30 cellular contexts compared by ENCODE assay signal in the genomic region with DNA sequence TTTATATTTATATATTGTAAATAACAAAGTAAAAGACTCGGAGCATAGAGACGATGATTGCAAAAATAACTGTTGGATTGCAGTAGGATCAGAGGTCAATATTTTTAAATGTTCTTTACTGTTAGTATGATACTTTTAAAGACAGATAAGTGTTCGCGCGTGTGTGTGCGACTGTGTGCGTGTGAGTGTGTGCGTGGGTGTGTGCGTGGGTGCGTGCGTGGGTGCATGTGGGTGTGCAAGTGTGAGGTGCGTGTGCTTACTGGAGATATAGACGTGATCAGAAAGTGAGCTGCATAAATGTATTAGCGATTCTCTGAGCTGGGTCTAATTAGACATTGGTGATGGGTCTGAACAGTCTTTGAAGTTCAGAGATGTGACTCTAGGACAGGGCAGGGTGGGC.
"Had no signal": no experiment of that assay in that cellular context is flagged by ENCODE, and none has a peak within 500 bp of the region (broad histone marks: within the 10 kb centered on the region; RNA-seq: fewer than 3 reads in every experiment).

No MANE protein-coding gene starts in this region.

- H3K4me2 ChIP-seq: hepatocyte had no signal

- H3K27me3 Mint-ChIP-seq: activated B cell treated with CpG ODN at 0.5 μM for 24 hours; activated CD8-positive, alpha-beta T cell treated with anti-CD3 and anti-CD28 coated beads for 36 hours; dendritic cell treated with granulocyte-macrophage colony-stimulating factor and Interleukin-4, amounts not matched to agents 40 ng/mL and 50 ng/mL, for 4 days had no signal

- H3K36me3 ChIP-seq: esophagus muscularis mucosa, gastrocnemius medialis, heart right ventricle, WERI-Rb-1 had no signal

- H3K9me3 ChIP-seq: body of pancreas, gastrocnemius medialis, heart right ventricle had no signal

- H3K9me3 Mint-ChIP-seq: activated CD8-positive, alpha-beta T cell treated with anti-CD3 and anti-CD28 coated beads for 36 hours; activated T-cell treated with anti-CD3 and anti-CD28 coated beads, Interleukin-2, amount 50 U/mL, for 4 hours; dendritic cell treated with granulocyte-macrophage colony-stimulating factor and Interleukin-4, amounts not matched to agents 40 ng/mL and 50 ng/mL, for 4 days; T-helper 2 cell treated with Interferon-gamma antibody and Interleukin-4, amounts not matched to agents 5 μg/mL and 100 μg/mL, for 36 hours had no signal

- H3K4me3 ChIP-seq: body of pancreas, coronary artery, esophagus muscularis mucosa, gastrocnemius medialis, heart right ventricle, hepatocyte had no signal

- H3K4me1 ChIP-seq: body of pancreas, esophagus muscularis mucosa, foreskin keratinocyte, gastrocnemius medialis, heart right ventricle had no signal

- H3K27ac ChIP-seq: body of pancreas, coronary artery, esophagus muscularis mucosa, foreskin keratinocyte, gastrocnemius medialis, heart right ventricle, hepatocyte, WERI-Rb-1 had no signal

- H3K27ac Mint-ChIP-seq: activated B cell treated with CpG ODN at 0.5 μM for 24 hours; activated CD8-positive, alpha-beta T cell treated with anti-CD3 and anti-CD28 coated beads for 36 hours; activated naive CD8-positive, alpha-beta T cell; activated T-helper 17 cell treated with anti-CD3 and anti-CD28 coated beads, Interleukin-2, amount 50 U/mL, for 72 hours; dendritic cell treated with granulocyte-macrophage colony-stimulating factor and Interleukin-4, amounts not matched to agents 40 ng/mL and 50 ng/mL, for 4 days; T-helper 17 cell; T-helper 2 cell treated with Interferon-gamma antibody and Interleukin-4, amounts not matched to agents 5 μg/mL and 100 μg/mL, for 36 hours had no signal

- H3K4me3 Mint-ChIP-seq: activated B cell treated with CpG ODN at 0.5 μM for 24 hours; activated CD8-positive, alpha-beta T cell treated with anti-CD3 and anti-CD28 coated beads for 36 hours; activated naive CD8-positive, alpha-beta T cell; activated T-cell treated with anti-CD3 and anti-CD28 coated beads, Interleukin-2, amount 50 U/mL, for 4 hours; activated T-helper 17 cell treated with anti-CD3 and anti-CD28 coated beads, Interleukin-2, amount 50 U/mL, for 72 hours; dendritic cell treated with granulocyte-macrophage colony-stimulating factor and Interleukin-4, amounts not matched to agents 40 ng/mL and 50 ng/mL, for 4 days; T-helper 17 cell; T-helper 2 cell treated with Interferon-gamma antibody and Interleukin-4, amounts not matched to agents 5 μg/mL and 100 μg/mL, for 36 hours had no signal

- H3K27me3 ChIP-seq: body of pancreas, dorsolateral prefrontal cortex, esophagus muscularis mucosa, foreskin keratinocyte, gastrocnemius medialis, hepatocyte had no signal

- ATAC-seq: activated CD4-positive, CD25-positive, alpha-beta regulatory T cell treated with anti-CD3 and anti-CD28 coated beads, Interleukin-2, amount 50 U/mL, for 24 hours; activated CD8-positive, alpha-beta T cell treated with anti-CD3 and anti-CD28 coated beads for 36 hours; activated T-cell treated with anti-CD3 and anti-CD28 coated beads, Interleukin-2, amount 50 U/mL, for 4 hours; activated T-helper 17 cell treated with anti-CD3 and anti-CD28 coated beads, Interleukin-2, amount 50 U/mL, for 72 hours; body of pancreas; foreskin keratinocyte; gastrocnemius medialis; heart right ventricle; T-helper 17 cell had no signal

- H3K36me3 Mint-ChIP-seq: activated naive CD8-positive, alpha-beta T cell had no signal

- H3K4me1 Mint-ChIP-seq: activated B cell treated with CpG ODN at 0.5 μM for 24 hours; activated T-helper 17 cell treated with anti-CD3 and anti-CD28 coated beads, Interleukin-2, amount 50 U/mL, for 72 hours; T-helper 17 cell had no signal

- DNase-seq: activated B cell treated with CpG ODN at 0.5 μM for 24 hours; activated CD4-positive, alpha-beta T cell treated with anti-CD3 and anti-CD28 coated beads for 48 hours; activated CD4-positive, alpha-beta T cell treated with anti-CD3 and anti-CD28 coated beads, Interleukin-2, amount 50 U/mL, for 1 hour; activated CD4-positive, alpha-beta T cell treated with anti-CD3 and anti-CD28 coated beads, Interleukin-2, amount 50 U/mL, for 48 hours; activated CD8-positive, alpha-beta memory T cell treated with anti-CD3 and anti-CD28 coated beads for 24 hours; activated CD8-positive, alpha-beta T cell treated with anti-CD3 and anti-CD28 coated beads for 36 hours; activated effector memory CD4-positive, alpha-beta T cell treated with Interleukin-2 at 50 U/mL for 16 hours; activated gamma-delta T cell treated with Interleukin-2 at 50 U/mL for 16 hours; activated naive CD4-positive, alpha-beta T cell treated with anti-CD3 and anti-CD28 coated beads, Interleukin-2, amount 50 U/mL, for 16 hours; activated naive CD4-positive, alpha-beta T cell treated with Interleukin-2 at 50 U/mL for 16 hours; activated T-cell treated with anti-CD3 and anti-CD28 coated beads, Interleukin-2, amount 50 U/mL, for 4 hours; amniotic stem cell; aorta; body of pancreas; dorsolateral prefrontal cortex; effector memory CD4-positive, alpha-beta T cell; erythroblast; foreskin keratinocyte; gastrocnemius medialis; heart right ventricle; T-helper 17 cell; WERI-Rb-1 had no signal
